7 cellular contexts compared by ENCODE assay signal in genomic region chr1:245551536-245551935, GRCh38.
"Had no signal": no experiment of that assay in that cellular context is flagged by ENCODE, and none has a peak within 500 bp of the region (broad histone marks: within the 10 kb centered on the region; RNA-seq: fewer than 3 reads in every experiment).

No MANE protein-coding gene starts in this region.

- H3K4me3 Mint-ChIP-seq: GM23338, HFFc6, IgD-negative memory B cell had no signal

- H3K4me3 ChIP-seq: GM23338, HAP-1 had no signal

- H3K27ac Mint-ChIP-seq: GM23338, HFFc6, IgD-negative memory B cell had no signal

- FAIRE-seq: H1, HTR-8/SVneo had no signal

- DNase-seq: H7, HFFc6 had no signal

- H3K9me3 Mint-ChIP-seq: GM23338, HFFc6, IgD-negative memory B cell had no signal

- H3K4me1 Mint-ChIP-seq: IgD-negative memory B cell had no signal
